Comparison of ENCODE assay signal across 8 cellular contexts in genomic region chr1:86703696-86704455, GRCh38. TPM values are rescaled to one million over a fixed set of nuclear protein-coding genes. Genes with fewer than 3 reads are reported as not detected.
A peak's percentile ranks its signal among the peaks of the same experiment; 100 is the strongest.
DNase-seq lines count a peak whose midpoint lies in the region; ATAC-seq and TF ChIP-seq lines count a peak whose summit lies in the region.

No MANE protein-coding gene starts in this region.

- POLR2A ChIA-PET in activated CD4-positive, alpha-beta memory T cell treated with anti-CD3 and anti-CD28 coated beads for 36 hours (lab: Charles Lee) = interaction anchor here (0.6 to 3.8 kb wide), 12 partner anchors 12 to 630 kb away, joined by 3 to 34 read pairs (median 4); partner anchors contain the start of genes HS2ST1, ODF2L and SELENOF

- H3K4me1 Mint-ChIP-seq in activated CD4-positive, alpha-beta memory T cell treated with anti-CD3 and anti-CD28 coated beads for 36 hours (ENCODE audit: low read depth) = peaks cover 35% of the 10 kb centered on the region
- H3K4me1 Mint-ChIP-seq in nephron progenitor cell = peaks cover 40% of the 10 kb centered on the region

- CTCF ChIA-PET in activated CD4-positive, alpha-beta memory T cell treated with anti-CD3 and anti-CD28 coated beads for 36 hours (lab: Charles Lee) = interaction anchor here (0.6 to 4.3 kb wide), 26 partner anchors 9 to 390 kb away, joined by 3 to 31 read pairs (median 4); partner anchors contain the start of genes HS2ST1, ODF2L and SELENOF

- peak overlapping the region; percentile 93 for H3K4me3 ChIP-seq in fibroblast of mammary gland (ENCODE audit: control insufficient read depth, low read depth, low read length)

- peak in 2 of 3 experiments; percentile 26 to 43 for DNase-seq in stimulated activated CD4-positive, alpha-beta T cell treated with anti-CD3 and anti-CD28 coated beads, TNF-alpha, amount 100 ng/mL, for 4 hours (ENCODE audit: low read depth in 3 of 3)
- DNase-seq in stimulated activated CD4-positive, alpha-beta T cell treated with anti-CD3 and anti-CD28 coated beads, Interleukin-12 subunit alpha, Interleukin-12 subunit beta, amount 100 ng/mL, for 4 hours = no peak
- DNase-seq in NCI-H2171 (lab: John Stamatoyannopoulos, UW) = peak; percentile 45
- peak; percentile 64 for DNase-seq in activated CD4-positive, alpha-beta memory T cell treated with anti-CD3 and anti-CD28 coated beads for 36 hours
- DNase-seq in fibroblast of mammary gland (ENCODE audit: low read depth) = peak; percentile 28
- no peak for DNase-seq in nephron progenitor cell
- no peak for DNase-seq in activated gamma-delta T cell (lab: John Stamatoyannopoulos, UW)

- no peaks in the 10 kb centered on the region for H3K27me3 Mint-ChIP-seq in activated CD4-positive, alpha-beta memory T cell treated with anti-CD3 and anti-CD28 coated beads for 36 hours
- peaks cover 17% of the 10 kb centered on the region for H3K27me3 Mint-ChIP-seq in nephron progenitor cell (ENCODE audit: low read depth, poor library complexity)

- H3K9me3 Mint-ChIP-seq in activated CD4-positive, alpha-beta memory T cell treated with anti-CD3 and anti-CD28 coated beads for 36 hours = no peaks in the 10 kb centered on the region
- no peaks in the 10 kb centered on the region for H3K9me3 Mint-ChIP-seq in nephron progenitor cell

- intact Hi-C loops in activated CD4-positive, alpha-beta memory T cell treated with anti-CD3 and anti-CD28 coated beads for 36 hours (cut with micrococcal nuclease) = loop anchor here (1.0 to 10.0 kb wide), 8 partner anchors 38 to 631 kb away; partner anchors contain the start of genes HS2ST1, ODF2L and SELENOF

- TF ChIP-seq CTCF in fibroblast of mammary gland (conservative IDR thresholded peaks at IDR 0.05; ENCODE audit: control insufficient read depth, insufficient read depth, low read depth, low read length) (no peak), nephron progenitor cell (IDR thresholded peaks at IDR 0.05) (no peak)

- peak; percentile 42 for ATAC-seq in HG02943 (IDR thresholded peaks at IDR 0.05; ENCODE audit: low read depth, unreplicated experiment)

- H3K36me3 Mint-ChIP-seq in activated CD4-positive, alpha-beta memory T cell treated with anti-CD3 and anti-CD28 coated beads for 36 hours = peaks cover 7% of the 10 kb centered on the region
- H3K36me3 Mint-ChIP-seq in nephron progenitor cell (ENCODE audit: low read depth) = peaks cover 10% of the 10 kb centered on the region

- peak overlapping the region; percentile 98 for H3K27ac Mint-ChIP-seq in activated CD4-positive, alpha-beta memory T cell treated with anti-CD3 and anti-CD28 coated beads for 36 hours
- H3K27ac Mint-ChIP-seq in nephron progenitor cell = no peak overlapping the region

- H3K4me3 Mint-ChIP-seq in activated CD4-positive, alpha-beta memory T cell treated with anti-CD3 and anti-CD28 coated beads for 36 hours = peak overlapping the region; percentile 100
- peak overlapping the region; percentile 87 for H3K4me3 Mint-ChIP-seq in nephron progenitor cell

RNA-seq across cellular contexts. Expression of gene SH3GLB1, which starts 0.5 kb away (rescaled TPM):
- total RNA-seq in activated CD4-positive, alpha-beta memory T cell treated with anti-CD3 and anti-CD28 coated beads for 36 hours = 10 to 100 TPM; 64.3 to 65.3 TPM

Comparison
In these comparisons a context has a peak if more than half of its experiments do, and no peak if none do; other contexts are left out.
1. DNase-seq: peak in stimulated activated CD4-positive, alpha-beta T cell treated with anti-CD3 and anti-CD28 coated beads, TNF-alpha, amount 100 ng/mL, for 4 hours (2 of 3), NCI-H2171 (single experiment), activated CD4-positive, alpha-beta memory T cell treated with anti-CD3 and anti-CD28 coated beads for 36 hours (single experiment) and fibroblast of mammary gland (single experiment); none in stimulated activated CD4-positive, alpha-beta T cell treated with anti-CD3 and anti-CD28 coated beads, Interleukin-12 subunit alpha, Interleukin-12 subunit beta, amount 100 ng/mL, for 4 hours (single experiment), nephron progenitor cell (single experiment) and activated gamma-delta T cell (single experiment).